Comparison of ENCODE assay signal across 8 cellular contexts in the genomic region with DNA sequence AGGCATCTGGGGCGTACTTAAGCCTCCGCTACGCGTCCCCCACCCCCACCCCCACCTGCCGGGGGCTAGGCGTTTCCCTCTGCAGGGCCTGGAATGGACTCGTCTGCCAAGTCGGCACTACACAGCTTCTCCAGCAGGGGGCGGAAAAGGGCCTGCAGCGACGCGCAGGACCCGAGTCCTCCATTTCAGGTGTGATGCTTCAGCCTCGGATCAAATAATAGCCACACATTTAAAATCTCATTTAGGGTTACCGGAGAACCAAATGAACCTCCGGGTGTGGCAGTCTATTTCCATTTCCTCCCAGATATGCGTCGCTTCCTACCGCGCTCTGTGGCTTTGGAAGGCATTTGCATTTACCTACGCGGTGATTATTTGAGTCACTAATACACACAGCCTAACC. TPM values are rescaled to one million over a fixed set of nuclear protein-coding genes. Genes with fewer than 3 reads are reported as not detected.
DNase-seq lines count a peak whose midpoint lies in the region; ATAC-seq and TF ChIP-seq lines count a peak whose summit lies in the region.

No MANE protein-coding gene starts in this region.

- TF ChIP-seq CTCF in coronary artery (IDR thresholded peaks at IDR 0.05): peak; percentile 50
- peak; percentile 93 for TF ChIP-seq CTCF in mesothelial cell of epicardium (IDR thresholded peaks at IDR 0.05; ENCODE audit: unreplicated experiment)

- no peak overlapping the region for H3K27ac ChIP-seq in coronary artery

- H3K4me3 Mint-ChIP-seq in mesothelial cell of epicardium: no peak overlapping the region

- H3K9me3 Mint-ChIP-seq in mesothelial cell of epicardium: no peaks in the 10 kb centered on the region

- peak; percentile 75 for ATAC-seq in GM21526 (IDR thresholded peaks at IDR 0.05; ENCODE audit: low FRiP score, unreplicated experiment)
- no peak for ATAC-seq in stimulated activated naive CD8-positive, alpha-beta T cell treated with anti-CD3 and anti-CD28 coated beads, Interleukin-15, Interleukin-2, amounts not matched to agents 100 U/mL and 50 U/mL, for 24 hours

- no peak overlapping the region for H3K4me3 ChIP-seq in coronary artery

- DNase-seq in EH (ENCODE audit: low read depth) (peak; percentile 7), KG1 (lab: John Stamatoyannopoulos, UW) (peak; percentile 1), coronary artery (ENCODE audit: low spot score) (no peak), mesothelial cell of epicardium (ENCODE audit: low spot score in 2 of 2, unreplicated experiment in 2 of 2) (peak; percentile 49 to 71), T1000 (lab: John Stamatoyannopoulos, UW) (no peak)
- peak; percentile 54 to 68 for DNase-seq in activated CD4-positive, alpha-beta T cell treated with anti-CD3 and anti-CD28 coated beads for 4 hours
- peak; percentile 67 for DNase-seq in stimulated activated naive CD8-positive, alpha-beta T cell treated with anti-CD3 and anti-CD28 coated beads, Interleukin-15, Interleukin-2, amounts not matched to agents 100 U/mL and 50 U/mL, for 24 hours

- peaks cover 44% of the 10 kb centered on the region for H3K27me3 Mint-ChIP-seq in mesothelial cell of epicardium (ENCODE audit: low read depth)

- H3K27ac Mint-ChIP-seq in mesothelial cell of epicardium: no peak overlapping the region

- H3K36me3 Mint-ChIP-seq in mesothelial cell of epicardium: no peaks in the 10 kb centered on the region

- H3K4me1 Mint-ChIP-seq in mesothelial cell of epicardium: peaks cover 10% of the 10 kb centered on the region

RNA-seq across cellular contexts. Expression of a gene that starts 2.9 kb away (rescaled TPM):
- total RNA-seq in mesothelial cell of epicardium: 4.0 to 4.2 TPM (median 4.2 TPM) in 3 replicates

Comparison
In these comparisons a context has a peak if more than half of its experiments do, and no peak if none do; other contexts are left out.
1. DNase-seq: peak in EH (single experiment), KG1 (single experiment), activated CD4-positive, alpha-beta T cell treated with anti-CD3 and anti-CD28 coated beads for 4 hours (2 of 2), mesothelial cell of epicardium (2 of 2) and stimulated activated naive CD8-positive, alpha-beta T cell treated with anti-CD3 and anti-CD28 coated beads, Interleukin-15, Interleukin-2, amounts not matched to agents 100 U/mL and 50 U/mL, for 24 hours (single experiment); none in coronary artery (single experiment) and T1000 (single experiment).